15 cellular contexts compared by ENCODE assay signal in genomic region chr4:92566284-92566683, GRCh38.
DNase-seq lines count a peak whose midpoint lies in the region; TF ChIP-seq lines count a peak whose summit lies in the region.
"Had no signal": no experiment of that assay in that cellular context is flagged by ENCODE, and none has a peak within 500 bp of the region (broad histone marks: within the 10 kb centered on the region; RNA-seq: fewer than 3 reads in every experiment).

No MANE protein-coding gene starts in this region.

- no peak overlapping the region for H3K9ac ChIP-seq in SK-N-SH

- H3K27ac ChIP-seq in caudate nucleus (ENCODE audit: low read depth, low read length), result peak overlapping the region; percentile 61
- H3K27ac ChIP-seq in SK-N-SH (ENCODE audit: low read depth in 2 of 2, low read length in 1 of 2), result no peak overlapping the region
- H3K27ac ChIP-seq: C4-2B had no signal

- no peaks in the 10 kb centered on the region for H3K79me2 ChIP-seq in SK-N-SH (ENCODE audit: insufficient read depth)

- no peak for TF ChIP-seq RAD21 in SK-N-SH (IDR thresholded peaks at IDR 0.05; ENCODE audit: low read length)

- CTCF ChIA-PET in SK-N-SH (lab: Yijun Ruan, JAX), result no interaction called here

- no peak overlapping the region for H2AFZ ChIP-seq in SK-N-SH (ENCODE audit: low read depth)

- no peaks in the 10 kb centered on the region for H4K20me1 ChIP-seq in SK-N-SH (ENCODE audit: insufficient read depth)

- POLR2A ChIA-PET in SK-N-SH (lab: Yijun Ruan, JAX), result no interaction called here

- TF ChIP-seq EP300 in SK-N-SH (IDR thresholded peaks at IDR 0.05; ENCODE audit: borderline replicate concordance in 1 of 2, low read depth in 1 of 2, low read length in 1 of 2), result no peak

- H3K36me3 ChIP-seq in SK-N-SH (replicated peaks in 1 of 2; ENCODE audit: control insufficient read depth in 1 of 2, insufficient read depth in 2 of 2, low read length in 1 of 2), result no peaks in the 10 kb centered on the region
- H3K36me3 ChIP-seq: BE2C had no signal

- no peak overlapping the region for H3K4me2 ChIP-seq in SK-N-SH

- H3K9me3 ChIP-seq in SK-N-SH, result no peaks in the 10 kb centered on the region
- H3K9me3 ChIP-seq: BE2C had no signal

- no peaks in the 10 kb centered on the region for H3K4me1 ChIP-seq in SK-N-SH (ENCODE audit: control insufficient read depth in 1 of 2, insufficient read depth in 2 of 2, low read depth in 1 of 2, low read length in 1 of 2)
- H3K4me1 ChIP-seq: BE2C had no signal

- no peaks in the 10 kb centered on the region for H3F3A ChIP-seq in SK-N-SH (replicated peaks; ENCODE audit: insufficient read depth)

- no peak for TF ChIP-seq CTCF in SK-N-SH (IDR thresholded peaks at IDR 0.05)

- DNase-seq in caudate nucleus (lab: John Stamatoyannopoulos, UW) (peak in 4 of 61 donors; percentile 1 to 5 (median 4)), inferior parietal cortex (ENCODE audit: extremely low spot score) (peak; percentile 43), pons (ENCODE audit: low spot score) (peak; percentile 65), SK-N-SH (no peak), SHP77 treated with DMSO at 0.1 percent for 48 hours (lab: John Stamatoyannopoulos, UW) (no peak), SK-N-DZ (ENCODE audit: low spot score) (no peak)
- DNase-seq in activated naive CD4-positive, alpha-beta T cell treated with anti-CD3 and anti-CD28 coated beads, Interleukin-2, amount 50 U/mL, for 16 hours, result no peak
- DNase-seq: BE2C; CD4-positive, alpha-beta memory T cell; DMS153; DMS79 treated with DMSO at 0.1 percent for 48 hours; GDM1; GOT3; H9 had no signal

- H3K4me3 ChIP-seq in SK-N-SH (ENCODE audit: low read depth in 2 of 2, low read length in 1 of 2), result no peak overlapping the region

- 39% methylated on average over 3 of the region's 3 CpGs for WGBS in SK-N-SH (ENCODE audit: low lambda C conversion rate)

- no peaks in the 10 kb centered on the region for H3K9me2 ChIP-seq in SK-N-SH

- no peaks in the 10 kb centered on the region for H3K27me3 ChIP-seq in SK-N-SH (ENCODE audit: insufficient read depth)
- H3K27me3 ChIP-seq: BE2C had no signal

TF ChIP-seq in SK-N-SH, 30 proteins besides CTCF, POLR2A, EP300 and RAD21:
- TF ChIP-seq NRF1 (IDR thresholded peaks at IDR 0.05; ENCODE audit: low read depth, low read length) (no peak), TAF1 (IDR thresholded peaks at IDR 0.05; ENCODE audit: borderline replicate concordance, low read depth, low read length) (no peak), REST (IDR thresholded peaks at IDR 0.05; ENCODE audit: low read depth, low read length) (no peak), GABPA (IDR thresholded peaks at IDR 0.05; ENCODE audit: low read depth) (no peak), MEF2A (IDR thresholded peaks at IDR 0.05; ENCODE audit: borderline replicate concordance, low read depth) (no peak), SIN3A (IDR thresholded peaks at IDR 0.05; ENCODE audit: borderline replicate concordance, low read depth, low read length) (no peak), USF1 (IDR thresholded peaks at IDR 0.05; ENCODE audit: borderline replicate concordance, low read depth) (no peak), ZBTB33 (IDR thresholded peaks at IDR 0.05; ENCODE audit: borderline replicate concordance, low read depth) (no peak), MAX (IDR thresholded peaks at IDR 0.05; ENCODE audit: low read depth) (no peak), YY1 (IDR thresholded peaks at IDR 0.05; ENCODE audit: low read depth) (no peak), ELF1 (IDR thresholded peaks at IDR 0.05) (no peak)

Comparison
In these comparisons a context has a peak if more than half of its experiments do, and no peak if none do; other contexts are left out.
1. DNase-seq: peak in inferior parietal cortex (single experiment) and pons (single experiment); none in SK-N-SH (single experiment), SHP77 treated with DMSO at 0.1 percent for 48 hours (single experiment), SK-N-DZ (single experiment) and activated naive CD4-positive, alpha-beta T cell treated with anti-CD3 and anti-CD28 coated beads, Interleukin-2, amount 50 U/mL, for 16 hours (single experiment).